9 cellular contexts compared by ENCODE assay signal in the genomic region with DNA sequence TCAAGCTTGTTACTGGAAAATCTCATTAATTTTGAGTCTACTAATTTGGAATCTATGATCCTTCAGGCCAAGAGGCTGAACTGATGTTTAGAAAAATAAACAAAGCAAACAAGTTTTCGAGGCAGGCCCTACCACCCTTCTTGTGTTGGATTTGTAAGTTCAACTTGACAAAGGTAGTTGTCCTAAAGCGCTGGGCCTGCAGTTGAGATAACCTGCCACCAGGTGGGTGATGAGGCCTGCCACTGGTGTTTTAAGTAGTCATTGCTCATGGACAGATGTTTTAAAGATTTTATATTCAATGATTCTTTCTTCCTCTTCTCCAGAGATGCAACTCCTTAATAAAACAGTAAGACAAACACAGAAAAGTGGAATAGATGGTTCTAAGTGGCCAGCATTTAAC. TPM values are rescaled to one million over a fixed set of nuclear protein-coding genes. Genes with fewer than 3 reads are reported as not detected.
A peak's percentile ranks its signal among the peaks of the same experiment; 100 is the strongest.
DNase-seq lines count a peak whose midpoint lies in the region; ATAC-seq lines count a peak whose summit lies in the region.
"Had no signal": no experiment of that assay in that cellular context is flagged by ENCODE, and none has a peak within 500 bp of the region (broad histone marks: within the 10 kb centered on the region; RNA-seq: fewer than 3 reads in every experiment).

No MANE protein-coding gene starts in this region.

- no peak overlapping the region for H3K27ac Mint-ChIP-seq in activated T-cell treated with anti-CD3 and anti-CD28 coated beads, Interleukin-2, amount 50 U/mL, for 72 hours
- no peak overlapping the region for H3K27ac Mint-ChIP-seq in immature natural killer cell

- in situ Hi-C loops in G401 (cut with HindIII; ENCODE audit: low sequenced_read_pairs) = no loop called here

- H3K36me3 Mint-ChIP-seq in activated T-cell treated with anti-CD3 and anti-CD28 coated beads, Interleukin-2, amount 50 U/mL, for 72 hours (ENCODE audit: insufficient read depth in 2 of 2) = no peaks in the 10 kb centered on the region
- H3K36me3 Mint-ChIP-seq in immature natural killer cell = no peaks in the 10 kb centered on the region

- DNase-seq in G401 (ENCODE audit: low spot score) (peak; percentile 10), NCI-H226 (peak; percentile 15), immature natural killer cell (peak; percentile 7 to 16 (median 13)), COR-L47 (lab: John Stamatoyannopoulos, UW) (no peak), NCI-H524 treated with DMSO at 0.1 percent for 48 hours (lab: John Stamatoyannopoulos, UW) (no peak)
- DNase-seq in activated T-cell treated with anti-CD3 and anti-CD28 coated beads, Interleukin-2, amount 50 U/mL, for 72 hours = peak; percentile 56 to 60
- peak in 2 of 3 experiments; percentile 22 to 55 for DNase-seq in stimulated activated CD4-positive, alpha-beta T cell treated with anti-CD3 and anti-CD28 coated beads, TNF-alpha, amount 100 ng/mL, for 24 hours (ENCODE audit: low read depth in 3 of 3)

- peak in 1 of 2 donors; percentile 57 for ATAC-seq in activated T-cell treated with anti-CD3 and anti-CD28 coated beads, Interleukin-2, amount 50 U/mL, for 72 hours (replicated peaks in 1 of 2)
- ATAC-seq in HG03135 (IDR thresholded peaks at IDR 0.05; ENCODE audit: unreplicated experiment) = no peak

- peaks cover 6% of the 10 kb centered on the region for H3K4me1 Mint-ChIP-seq in activated T-cell treated with anti-CD3 and anti-CD28 coated beads, Interleukin-2, amount 50 U/mL, for 72 hours (ENCODE audit: low read depth)
- peaks cover 0 to 2% of the 10 kb centered on the region in 2 donors for H3K4me1 Mint-ChIP-seq in immature natural killer cell

- no peaks in the 10 kb centered on the region for H3K27me3 Mint-ChIP-seq in activated T-cell treated with anti-CD3 and anti-CD28 coated beads, Interleukin-2, amount 50 U/mL, for 72 hours (ENCODE audit: low read depth)
- H3K27me3 Mint-ChIP-seq in immature natural killer cell (ENCODE audit: low read depth in 3 of 3) = peaks cover 1 to 7% (median 4%) of the 10 kb centered on the region in 3 donors

- H3K9me3 Mint-ChIP-seq in activated T-cell treated with anti-CD3 and anti-CD28 coated beads, Interleukin-2, amount 50 U/mL, for 72 hours = no peaks in the 10 kb centered on the region
- no peaks in the 10 kb centered on the region for H3K9me3 Mint-ChIP-seq in immature natural killer cell

- no peak overlapping the region for H3K4me3 Mint-ChIP-seq in activated T-cell treated with anti-CD3 and anti-CD28 coated beads, Interleukin-2, amount 50 U/mL, for 72 hours
- no peak overlapping the region for H3K4me3 Mint-ChIP-seq in immature natural killer cell

RNA-seq across cellular contexts. Expression of a gene that starts 19.4 kb away (rescaled TPM):
- 1.8 and 2.9 TPM in 2 replicates for total RNA-seq in G401 (2014; rRNA removed; shearing (Covaris generic))
- not detected for total RNA-seq in activated T-cell treated with anti-CD3 and anti-CD28 coated beads, Interleukin-2, amount 50 U/mL, for 72 hours
- polyA plus RNA-seq in immature natural killer cell = under 1 TPM in 1 of 3 donors, not detected in 2; 0.14 TPM
- total RNA-seq: RPMI7951 had no signal

RNA-seq across cellular contexts. Expression of a gene that starts 24.8 kb away (rescaled TPM):
- 1.6 and 3.0 TPM in 2 replicates for total RNA-seq in G401 (2014; rRNA removed; shearing (Covaris generic))
- total RNA-seq in activated T-cell treated with anti-CD3 and anti-CD28 coated beads, Interleukin-2, amount 50 U/mL, for 72 hours = 1 to 10 TPM; 7.2 to 8.4 TPM
- 1 to 10 TPM in 1 of 3 donors, under 1 TPM in 1, not detected in 1; 0.52 to 1.4 TPM for polyA plus RNA-seq in immature natural killer cell

RNA-seq across cellular contexts. Expression of a gene that starts 38.8 kb away (rescaled TPM):
- not detected in 2 replicates for total RNA-seq in G401 (2014; rRNA removed; shearing (Covaris generic))
- not detected for total RNA-seq in activated T-cell treated with anti-CD3 and anti-CD28 coated beads, Interleukin-2, amount 50 U/mL, for 72 hours
- not detected for polyA plus RNA-seq in immature natural killer cell
- total RNA-seq: RPMI7951 had no signal

Comparison
In these comparisons a context has a peak if more than half of its experiments do, and no peak if none do; other contexts are left out.
1. DNase-seq: peak in G401 (single experiment), NCI-H226 (single experiment), activated T-cell treated with anti-CD3 and anti-CD28 coated beads, Interleukin-2, amount 50 U/mL, for 72 hours (2 of 2), immature natural killer cell (3 of 3) and stimulated activated CD4-positive, alpha-beta T cell treated with anti-CD3 and anti-CD28 coated beads, TNF-alpha, amount 100 ng/mL, for 24 hours (2 of 3); none in COR-L47 (single experiment) and NCI-H524 treated with DMSO at 0.1 percent for 48 hours (single experiment).